ENCODE assay signal across 7 cellular contexts in genomic region chrX:65596270-65596669, GRCh38.
DNase-seq lines count a peak whose midpoint lies in the region; ATAC-seq, FAIRE-seq and TF ChIP-seq lines count a peak whose summit lies in the region.

No MANE protein-coding gene starts in this region.

- peaks cover 7 to 12% of the 10 kb centered on the region in 2 donors for H3K4me1 ChIP-seq in mucosa of rectum (ENCODE audit: control insufficient read depth in 2 of 2, insufficient read depth in 2 of 2, low read length in 2 of 2)

- no peak for FAIRE-seq in urothelium cell line (lab: Jason Lieb, UNC)

- TF ChIP-seq CTCF in brain microvascular endothelial cell (IDR thresholded peaks at IDR 0.05; ENCODE audit: low read depth, low read length, missing control alignments), result no peak

- in situ Hi-C loops in brain microvascular endothelial cell (cut with HindIII; ENCODE audit: low pct_ligation_motif_present, low sequenced_read_pairs), result no loop called here

- H3K9me3 ChIP-seq in mucosa of rectum (ENCODE audit: control insufficient read depth in 2 of 2, low read length in 2 of 2), result no peaks in the 10 kb centered on the region

- H3K27ac ChIP-seq in brain microvascular endothelial cell (peak overlapping the region; percentile 76), mucosa of rectum (ENCODE audit: low read depth in 2 of 2, low read length in 2 of 2) (peak overlapping the region; percentile 76 to 80)

- H3K27me3 ChIP-seq in brain microvascular endothelial cell (replicated peaks) (no peaks in the 10 kb centered on the region), mucosa of rectum (ENCODE audit: control insufficient read depth in 2 of 2, insufficient read depth in 2 of 2, low read length in 2 of 2) (peaks cover 0 to 2% of the 10 kb centered on the region in 2 donors)

- H3K4me3 ChIP-seq in brain microvascular endothelial cell (ENCODE audit: low read depth, low read length), result no peak overlapping the region
- H3K4me3 ChIP-seq in mucosa of rectum (ENCODE audit: low read length in 2 of 2), result no peak overlapping the region

- ATAC-seq in GM19043 (IDR thresholded peaks at IDR 0.05; ENCODE audit: low read depth, unreplicated experiment) (peak; percentile 59), HG03108 (IDR thresholded peaks at IDR 0.05; ENCODE audit: unreplicated experiment) (peak; percentile 47), GM19397 (IDR thresholded peaks at IDR 0.05; ENCODE audit: unreplicated experiment) (no peak)

- H3K9ac ChIP-seq in mucosa of rectum (ENCODE audit: low read depth in 1 of 2, low read length in 2 of 2), result peak overlapping the region in 1 of 2 donors; percentile 54

- H3K36me3 ChIP-seq in brain microvascular endothelial cell (replicated peaks) (no peaks in the 10 kb centered on the region), mucosa of rectum (ENCODE audit: control insufficient read depth in 2 of 2, insufficient read depth in 2 of 2, low read length in 2 of 2) (no peaks in the 10 kb centered on the region)

- peak; percentile 10 to 87 (median 31) for DNase-seq in T-helper 1 cell
- peak; percentile 22 for DNase-seq in brain microvascular endothelial cell
- DNase-seq in urothelium cell line (ENCODE audit: low spot score), result peak; percentile 51
